Comparison of ENCODE assay signal across 10 cellular contexts in the genomic region with DNA sequence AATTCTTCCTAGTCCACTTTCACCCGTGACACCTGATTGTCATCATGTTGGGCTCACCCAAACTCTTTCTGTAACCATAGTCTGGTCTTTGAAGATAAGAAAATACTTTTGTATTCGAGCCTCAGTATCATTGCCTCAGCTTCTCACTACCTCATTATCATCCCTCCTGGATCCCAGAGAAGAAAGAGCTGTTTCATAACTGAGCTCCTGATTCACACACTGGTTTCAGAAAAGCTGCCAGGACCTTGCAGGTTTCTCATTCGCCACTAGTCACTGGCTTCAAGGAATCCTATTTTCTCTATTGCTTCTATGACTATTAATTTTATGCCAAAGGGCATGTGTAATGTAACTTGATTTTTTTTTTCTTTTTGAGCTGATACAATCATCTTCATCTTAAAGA. TPM values are rescaled to one million over a fixed set of nuclear protein-coding genes. Genes with fewer than 3 reads are reported as not detected.
DNase-seq lines count a peak whose midpoint lies in the region; ATAC-seq, FAIRE-seq and TF ChIP-seq lines count a peak whose summit lies in the region.
"Had no signal": no experiment of that assay in that cellular context is flagged by ENCODE, and none has a peak within 500 bp of the region (broad histone marks: within the 10 kb centered on the region; RNA-seq: fewer than 3 reads in every experiment).

No MANE protein-coding gene starts in this region.

- DNase-seq in ELR (ENCODE audit: low read depth) (peak; percentile 84), RCC 7860 (ENCODE audit: low spot score) (peak; percentile 51), H1 (ENCODE audit: low read depth in 1 of 2, low spot score in 2 of 2) (no peak), pons (ENCODE audit: low spot score) (peak; percentile 46), cerebellar nuclear complex (lab: John Stamatoyannopoulos, UW) (no peak), ecto neural progenitor cell (ENCODE audit: low spot score) (no peak)
- DNase-seq in activated CD4-positive, alpha-beta memory T cell treated with anti-CD3 and anti-CD28 coated beads for 36 hours: no peak

- H3K4me3 Mint-ChIP-seq in activated CD4-positive, alpha-beta memory T cell treated with anti-CD3 and anti-CD28 coated beads for 36 hours: no peak overlapping the region
- H3K4me3 Mint-ChIP-seq: T-cell had no signal

- H3K27me3 ChIP-seq in H1 (replicated peaks in 1 of 4; ENCODE audit: control insufficient read depth in 3 of 4, extremely low read depth in 1 of 4, insufficient read depth in 3 of 4, low read length in 3 of 4): peaks cover 0 to 6% (median 0%) of the 10 kb centered on the region in 4 experiments; a peak in 2 of 7 replicates
- H3K27me3 ChIP-seq: hepatocyte had no signal

- peaks cover 8% of the 10 kb centered on the region for H3K23me2 ChIP-seq in H1 (ENCODE audit: low read depth, low read length)

- peaks cover 24% of the 10 kb centered on the region for H3K27me3 Mint-ChIP-seq in activated CD4-positive, alpha-beta memory T cell treated with anti-CD3 and anti-CD28 coated beads for 36 hours

- no peak overlapping the region for H2AFZ ChIP-seq in H1 (ENCODE audit: low read length)
- H2AFZ ChIP-seq: hepatocyte had no signal

- no peaks in the 10 kb centered on the region for H3K79me1 ChIP-seq in H1 (ENCODE audit: low read depth, low read length)

- H3K18ac ChIP-seq in H1 (ENCODE audit: extremely low read depth, low read length): no peak overlapping the region

- FAIRE-seq in RCC 7860 (lab: Jason Lieb, UNC): peak; percentile 82
- no peak for FAIRE-seq in H1 (lab: Jason Lieb, UNC)

- H3K23ac ChIP-seq in H1 (ENCODE audit: insufficient read length): no peak overlapping the region

- no peak overlapping the region for H3K9ac ChIP-seq in H1 (replicated peaks in 1 of 4; ENCODE audit: extremely low read depth in 1 of 4, low read depth in 3 of 4, low read length in 3 of 4)

- H3K14ac ChIP-seq in H1 (ENCODE audit: insufficient read length): no peak overlapping the region

- peaks cover under 1 to 9% of the 10 kb centered on the region in 2 experiments for H4K20me1 ChIP-seq in H1 (replicated peaks in 1 of 2; ENCODE audit: control insufficient read depth in 1 of 2, insufficient read depth in 2 of 2, low read length in 2 of 2)

- H3K36me3 ChIP-seq in H1 (ENCODE audit: control insufficient read depth in 2 of 4, insufficient read depth in 4 of 4, low read length in 3 of 4): no peaks in the 10 kb centered on the region

- no peak overlapping the region for H3K4me3 ChIP-seq in H1 (ENCODE audit: extremely low read depth in 1 of 4, insufficient read depth in 2 of 4, low read depth in 3 of 4, low read length in 4 of 4)
- H3K4me3 ChIP-seq: hepatocyte had no signal

- no peak overlapping the region for H3K27ac Mint-ChIP-seq in activated CD4-positive, alpha-beta memory T cell treated with anti-CD3 and anti-CD28 coated beads for 36 hours
- H3K27ac Mint-ChIP-seq: T-cell had no signal

- H3K36me3 Mint-ChIP-seq in activated CD4-positive, alpha-beta memory T cell treated with anti-CD3 and anti-CD28 coated beads for 36 hours: no peaks in the 10 kb centered on the region
- H3K36me3 Mint-ChIP-seq: T-cell had no signal

- H3K27ac ChIP-seq in H1 (ENCODE audit: low read depth, low read length): no peak overlapping the region
- H3K27ac ChIP-seq: hepatocyte had no signal

- H3K79me2 ChIP-seq in H1 (ENCODE audit: control insufficient read depth in 1 of 2, insufficient read depth in 2 of 2, low read length in 2 of 2): peaks cover 10 to 25% of the 10 kb centered on the region in 2 experiments

- H2BK12ac ChIP-seq in H1 (ENCODE audit: low read depth, low read length): no peak overlapping the region

- H3K9me3 Mint-ChIP-seq in activated CD4-positive, alpha-beta memory T cell treated with anti-CD3 and anti-CD28 coated beads for 36 hours: no peaks in the 10 kb centered on the region
- H3K9me3 Mint-ChIP-seq: T-cell had no signal

- no peak for TF ChIP-seq CTCF in H1 (IDR thresholded peaks at IDR 0.05; ENCODE audit: control extremely low read depth in 1 of 3, insufficient read depth in 1 of 3, low read depth in 1 of 3, low read length in 3 of 3)

- no peak overlapping the region for H2BK20ac ChIP-seq in H1 (ENCODE audit: low read length)

- ATAC-seq in HG03469 (IDR thresholded peaks at IDR 0.05; ENCODE audit: unreplicated experiment): no peak
- ATAC-seq: T-cell had no signal

- POLR2A ChIA-PET in H1 (lab: Charles Lee; ENCODE audit: partially characterized antibody): interaction anchor here (0.6 to 1.8 kb wide), 7 partner anchors 11 to 424 kb away, joined by 3 to 6 read pairs (median 3); no protein-coding TSS in a partner anchor
- POLR2A ChIA-PET in activated CD4-positive, alpha-beta memory T cell treated with anti-CD3 and anti-CD28 coated beads for 36 hours (lab: Charles Lee): no interaction called here

- no peaks in the 10 kb centered on the region for H3K9me3 ChIP-seq in H1 (ENCODE audit: insufficient read depth in 2 of 2, low read depth in 1 of 2, low read length in 1 of 2)

- no peak overlapping the region for H3K4ac ChIP-seq in H1 (replicated peaks; ENCODE audit: insufficient read length, low read depth, low read length)

- intact Hi-C loops in activated CD4-positive, alpha-beta memory T cell treated with anti-CD3 and anti-CD28 coated beads for 36 hours (cut with micrococcal nuclease): loop anchor here (1.0 kb wide), 3 partner anchors 155 to 433 kb away; no protein-coding TSS in a partner anchor

- H3K56ac ChIP-seq in H1 (replicated peaks; ENCODE audit: insufficient read length, low read depth, low read length): no peak overlapping the region

- no peak overlapping the region for H2BK15ac ChIP-seq in H1 (ENCODE audit: low read length)

- no peak for TF ChIP-seq POLR2A in H1 (IDR thresholded peaks at IDR 0.05; ENCODE audit: control extremely low read depth in 1 of 2, low read depth in 2 of 2, low read length in 2 of 2)

- peaks cover 19% of the 10 kb centered on the region for H3K4me1 Mint-ChIP-seq in activated CD4-positive, alpha-beta memory T cell treated with anti-CD3 and anti-CD28 coated beads for 36 hours (ENCODE audit: low read depth)

- H3K4me1 ChIP-seq in H1 (replicated peaks in 1 of 4; ENCODE audit: control insufficient read depth in 3 of 4, insufficient read depth in 4 of 4, low read length in 3 of 4): peaks cover 0 to 14% (median 7%) of the 10 kb centered on the region in 4 experiments; a peak in 4 of 7 replicates

- no peak for TF ChIP-seq EP300 in H1 (IDR thresholded peaks at IDR 0.05; ENCODE audit: borderline replicate concordance in 1 of 2, low read depth in 2 of 2, low read length in 2 of 2)

- H4K91ac ChIP-seq in H1 (replicated peaks; ENCODE audit: insufficient read length, low read length): no peak overlapping the region

- H4K5ac ChIP-seq in H1 (ENCODE audit: insufficient read length, low read depth, low read length): no peak overlapping the region

- TF ChIP-seq RAD21 in H1 (IDR thresholded peaks at IDR 0.05 in 1 of 2, conservative IDR thresholded peaks at IDR 0.05 in 1 of 2; ENCODE audit: low read depth in 2 of 2, low read length in 2 of 2): no peak

- WGBS in H1 (ENCODE audit: extremely low coverage in 1 of 2, insufficient coverage in 1 of 2, insufficient read length in 1 of 2, insufficient replicate concordance in 2 of 2, low coverage in 1 of 2, low lambda C conversion rate in 2 of 2, missing lambda C conversion rate in 1 of 2), 2 experiments: 68% methylated on average over 3 of the region's 3 CpGs; no CpG with 5 or more reads in 1 of the 2 experiments

- CTCF ChIA-PET in H1 (lab: Charles Lee; ENCODE audit: partially characterized antibody): interaction anchor here (0.6 to 7.8 kb wide), 52 partner anchors 9 to 827 kb away, joined by 3 to 99 read pairs (median 4); no protein-coding TSS in a partner anchor
- CTCF ChIA-PET in activated CD4-positive, alpha-beta memory T cell treated with anti-CD3 and anti-CD28 coated beads for 36 hours (lab: Charles Lee): interaction anchor here (0.6 to 1.7 kb wide), 33 partner anchors 8 to 432 kb away, joined by 3 to 8 read pairs (median 3); partner anchors contain the start of gene FEZ2

- H2BK120ac ChIP-seq in H1 (replicated peaks; ENCODE audit: low read depth, low read length): peak overlapping the region; percentile 61

- H2BK5ac ChIP-seq in H1 (ENCODE audit: low read depth, low read length): no peak overlapping the region

- peak overlapping the region in 1 of 2 experiments; percentile 26; a peak in 1 of 4 replicates for H3K4me2 ChIP-seq in H1 (ENCODE audit: insufficient read depth in 1 of 2, low read depth in 2 of 2, low read length in 2 of 2)
- H3K4me2 ChIP-seq: hepatocyte had no signal

- no peak overlapping the region for H4K8ac ChIP-seq in H1 (ENCODE audit: extremely low read depth, insufficient read depth, low read length)

- H2AK5ac ChIP-seq in H1 (ENCODE audit: low read depth, low read length): no peak overlapping the region

TF ChIP-seq in H1, 55 proteins besides CTCF, POLR2A, EP300 and RAD21 (continues in another document):
- TF ChIP-seq TCF12 (IDR thresholded peaks at IDR 0.05; ENCODE audit: low read depth, low read length): no peak
- no peak for TF ChIP-seq SRF (IDR thresholded peaks at IDR 0.05; ENCODE audit: low read depth, low read length)
- TF ChIP-seq USF2 (IDR thresholded peaks at IDR 0.05; ENCODE audit: low read length): no peak
- TF ChIP-seq SP1 (IDR thresholded peaks at IDR 0.05; ENCODE audit: low read depth, low read length): no peak
- TF ChIP-seq CHD2 (IDR thresholded peaks at IDR 0.05; ENCODE audit: low read length): no peak
- TF ChIP-seq YY1 (IDR thresholded peaks at IDR 0.05; ENCODE audit: low read depth, low read length): no peak
- TF ChIP-seq CHD1 (IDR thresholded peaks at IDR 0.05; ENCODE audit: low read depth, low read length): no peak
- no peak for TF ChIP-seq EGR1 (IDR thresholded peaks at IDR 0.05; ENCODE audit: borderline replicate concordance, low read depth, low read length)

RNA-seq across cellular contexts. Expression of gene CRIM1, which starts 2.9 kb away (rescaled TPM):
- total RNA-seq in H1 (2021; fragmentation: NEBNext Ultra II Directional; extraction: Animal tissue kit (Norgen Biotek cat#: 25700)): 27.4 and 28.4 TPM in 2 replicates
- 9.4 and 13.8 TPM in 2 replicates for polyA plus RNA-seq in H1 (2011; rRNA removed)
- 13.0 TPM for polyA plus RNA-seq in H1 (2011; cell fraction: cytosol; rRNA removed)
- 46.3 TPM for polyA plus RNA-seq in H1 (2011; cell fraction: nucleus; rRNA removed)
- 9.4 to 16.8 TPM (median 12.1 TPM) in 4 replicates for polyA plus RNA-seq in H1 (2012, experiment 1 of 2)
- 1.1 TPM for polyA plus RNA-seq in H1 (2012, experiment 2 of 2)
- polyA plus RNA-seq in H1 (2013, experiment 1 of 2): 18.4 TPM
- polyA plus RNA-seq in H1 (2013, experiment 2 of 2): 18.2 TPM
- 73.3 and 108 TPM in 2 replicates for polyA minus RNA-seq in H1 (2011; rRNA and poly(A)+ RNA removed)
- polyA minus RNA-seq in H1 (2011; cell fraction: cytosol; rRNA and poly(A)+ RNA removed): 54.9 TPM
- 133 TPM for polyA minus RNA-seq in H1 (2011; cell fraction: nucleus; rRNA and poly(A)+ RNA removed)
- total RNA-seq in activated CD4-positive, alpha-beta memory T cell treated with anti-CD3 and anti-CD28 coated beads for 36 hours: 1 to 10 TPM; 5.3 to 5.5 TPM

Comparison
In these comparisons a context has a peak if more than half of its experiments do, and no peak if none do; other contexts are left out.
1. DNase-seq: peak in ELR (single experiment), RCC 7860 (single experiment) and pons (single experiment); none in H1 (0 of 2), cerebellar nuclear complex (0 of 2), ecto neural progenitor cell (single experiment) and activated CD4-positive, alpha-beta memory T cell treated with anti-CD3 and anti-CD28 coated beads for 36 hours (single experiment).